In genomic region chr4:81106150-81106549, GRCh38 we compare ENCODE assay signal across 24 cellular contexts.
"Had no signal": no experiment of that assay in that cellular context is flagged by ENCODE, and none has a peak within 500 bp of the region (broad histone marks: within the 10 kb centered on the region; RNA-seq: fewer than 3 reads in every experiment).

No MANE protein-coding gene starts in this region.

- H3K9me3 Mint-ChIP-seq: activated CD8-positive, alpha-beta T cell treated with anti-CD3 and anti-CD28 coated beads for 36 hours; activated naive CD8-positive, alpha-beta T cell treated with anti-CD3 and anti-CD28 coated beads, Interleukin-2, amount 10 ng/mL, durations not matched to agents 7 days and 5 days; T-helper 2 cell treated with Interferon-gamma antibody and Interleukin-4, amounts not matched to agents 5 μg/mL and 100 μg/mL, for 36 hours had no signal

- H3K4me2 ChIP-seq: SK-N-SH had no signal

- H3K27me3 Mint-ChIP-seq: activated CD8-positive, alpha-beta T cell treated with anti-CD3 and anti-CD28 coated beads for 36 hours; activated naive CD8-positive, alpha-beta T cell treated with anti-CD3 and anti-CD28 coated beads, Interleukin-2, amount 10 ng/mL, durations not matched to agents 7 days and 5 days had no signal

- H3K9me3 ChIP-seq: adrenal gland, Peyer's patch, SJCRH30, SK-N-SH had no signal

- H3K4me3 Mint-ChIP-seq: activated CD8-positive, alpha-beta T cell treated with anti-CD3 and anti-CD28 coated beads for 36 hours; activated naive CD8-positive, alpha-beta T cell treated with anti-CD3 and anti-CD28 coated beads, Interleukin-2, amount 10 ng/mL, durations not matched to agents 7 days and 5 days; T-helper 2 cell treated with Interferon-gamma antibody and Interleukin-4, amounts not matched to agents 5 μg/mL and 100 μg/mL, for 36 hours; WTC11 had no signal

- H3K27ac Mint-ChIP-seq: activated CD8-positive, alpha-beta T cell treated with anti-CD3 and anti-CD28 coated beads for 36 hours; activated naive CD8-positive, alpha-beta T cell treated with anti-CD3 and anti-CD28 coated beads, Interleukin-2, amount 10 ng/mL, durations not matched to agents 7 days and 5 days; T-helper 2 cell treated with Interferon-gamma antibody and Interleukin-4, amounts not matched to agents 5 μg/mL and 100 μg/mL, for 36 hours; WTC11 had no signal

- H3K9me2 ChIP-seq: SK-N-SH had no signal

- H3K27me3 ChIP-seq: adrenal gland, Peyer's patch, SJCRH30 had no signal

- H3K4me1 ChIP-seq: adrenal gland, Peyer's patch, SJCRH30 had no signal

- H3K36me3 Mint-ChIP-seq: activated naive CD8-positive, alpha-beta T cell treated with anti-CD3 and anti-CD28 coated beads, Interleukin-2, amount 10 ng/mL, durations not matched to agents 7 days and 5 days had no signal

- H3K4me3 ChIP-seq: adrenal gland, Peyer's patch, SJCRH30 had no signal

- H3K36me3 ChIP-seq: adrenal gland, SJCRH30 had no signal

- H3K9ac ChIP-seq: SK-N-SH had no signal

- ATAC-seq: activated CD8-positive, alpha-beta T cell treated with anti-CD3 and anti-CD28 coated beads for 36 hours; WTC11 had no signal

- H3K27ac ChIP-seq: adrenal gland, Peyer's patch, RWPE1, SJCRH30 had no signal

- DNase-seq: activated CD4-positive, alpha-beta T cell treated with anti-CD3 and anti-CD28 coated beads, Interleukin-2, amount 50 U/mL, for 1 hour; activated CD4-positive, CD25-positive, alpha-beta regulatory T cell treated with anti-CD3 and anti-CD28 coated beads, Interleukin-2, amount 50 U/mL, for 72 hours; activated CD8-positive, alpha-beta memory T cell treated with anti-CD3 and anti-CD28 coated beads, Interleukin-2, amount 50 U/mL, for 4 hours; activated CD8-positive, alpha-beta T cell treated with anti-CD3 and anti-CD28 coated beads for 36 hours; activated naive CD4-positive, alpha-beta T cell treated with anti-CD3 and anti-CD28 coated beads, Interleukin-2, amount 50 U/mL, for 16 hours; activated naive CD8-positive, alpha-beta T cell treated with anti-CD3 and anti-CD28 coated beads, Interleukin-2, amount 10 ng/mL, durations not matched to agents 7 days and 5 days; adrenal gland; anterior cingulate cortex; Karpas-422; NCI-H1105 treated with DMSO at 0.1 percent for 48 hours; NCI-H1436 treated with DMSO at 0.1 percent for 48 hours; NCI-H187; NCI-H2081; NCI-H510A treated with DMSO at 0.1 percent for 48 hours; NCI-H69; NK-92 treated with Interleukin-12 subunit alpha and Interleukin-12 subunit beta, amount 100 ng/mL, for 24 hours; Peyer's patch; Right ventricle myocardium superior; SJCRH30; SK-N-SH; SW 1271 had no signal
